1 cellular context compared by ENCODE assay signal in the genomic region with DNA sequence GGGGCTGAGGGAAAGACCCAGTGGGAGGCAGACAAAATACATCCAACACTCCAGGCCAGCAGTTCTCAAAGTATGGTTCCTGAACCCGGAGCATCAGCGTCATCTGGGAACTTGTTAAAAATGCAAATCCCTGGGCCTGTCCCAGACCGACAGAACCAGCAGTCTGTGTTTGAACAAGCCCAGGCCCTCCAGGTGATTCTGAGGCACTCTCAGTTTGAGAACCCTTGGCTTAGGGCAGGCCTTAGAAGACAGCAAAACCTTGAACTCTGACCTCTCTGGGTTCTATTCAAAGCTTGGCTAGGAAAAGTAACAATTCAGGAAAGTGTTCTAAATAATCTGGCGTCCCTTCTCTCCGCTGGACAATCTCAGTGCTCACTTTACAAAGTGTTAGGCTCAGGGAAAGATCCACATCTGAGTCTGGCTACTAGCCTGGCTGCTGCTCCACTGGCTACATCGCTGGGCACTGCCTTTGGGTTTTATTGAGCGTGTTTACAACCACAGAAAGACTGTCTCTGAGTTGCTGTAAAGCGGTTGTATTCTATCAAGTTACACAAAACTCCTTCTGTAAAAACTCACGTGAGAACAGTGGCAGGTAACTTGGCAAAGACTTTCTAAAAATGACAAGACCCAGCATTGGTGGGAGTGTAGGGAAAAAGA.
TF ChIP-seq lines count a peak whose summit lies in the region.

No MANE protein-coding gene starts in this region.

TF ChIP-seq in WTC11, 78 proteins besides CTCF, POLR2A, EP300 and RAD21 (continued from another document):
- TF ChIP-seq, protein P1, sequence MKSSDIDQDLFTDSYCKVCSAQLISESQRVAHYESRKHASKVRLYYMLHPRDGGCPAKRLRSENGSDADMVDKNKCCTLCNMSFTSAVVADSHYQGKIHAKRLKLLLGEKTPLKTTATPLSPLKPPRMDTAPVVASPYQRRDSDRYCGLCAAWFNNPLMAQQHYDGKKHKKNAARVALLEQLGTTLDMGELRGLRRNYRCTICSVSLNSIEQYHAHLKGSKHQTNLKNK (CRISPR knock-in tag; IDR thresholded peaks at IDR 0.05), result no peak
- TF ChIP-seq ESRRA (CRISPR knock-in tag; IDR thresholded peaks at IDR 0.05; ENCODE audit: borderline replicate concordance), result no peak
- TF ChIP-seq CREM (CRISPR knock-in tag; IDR thresholded peaks at IDR 0.05), result no peak
- TF ChIP-seq, protein P2, sequence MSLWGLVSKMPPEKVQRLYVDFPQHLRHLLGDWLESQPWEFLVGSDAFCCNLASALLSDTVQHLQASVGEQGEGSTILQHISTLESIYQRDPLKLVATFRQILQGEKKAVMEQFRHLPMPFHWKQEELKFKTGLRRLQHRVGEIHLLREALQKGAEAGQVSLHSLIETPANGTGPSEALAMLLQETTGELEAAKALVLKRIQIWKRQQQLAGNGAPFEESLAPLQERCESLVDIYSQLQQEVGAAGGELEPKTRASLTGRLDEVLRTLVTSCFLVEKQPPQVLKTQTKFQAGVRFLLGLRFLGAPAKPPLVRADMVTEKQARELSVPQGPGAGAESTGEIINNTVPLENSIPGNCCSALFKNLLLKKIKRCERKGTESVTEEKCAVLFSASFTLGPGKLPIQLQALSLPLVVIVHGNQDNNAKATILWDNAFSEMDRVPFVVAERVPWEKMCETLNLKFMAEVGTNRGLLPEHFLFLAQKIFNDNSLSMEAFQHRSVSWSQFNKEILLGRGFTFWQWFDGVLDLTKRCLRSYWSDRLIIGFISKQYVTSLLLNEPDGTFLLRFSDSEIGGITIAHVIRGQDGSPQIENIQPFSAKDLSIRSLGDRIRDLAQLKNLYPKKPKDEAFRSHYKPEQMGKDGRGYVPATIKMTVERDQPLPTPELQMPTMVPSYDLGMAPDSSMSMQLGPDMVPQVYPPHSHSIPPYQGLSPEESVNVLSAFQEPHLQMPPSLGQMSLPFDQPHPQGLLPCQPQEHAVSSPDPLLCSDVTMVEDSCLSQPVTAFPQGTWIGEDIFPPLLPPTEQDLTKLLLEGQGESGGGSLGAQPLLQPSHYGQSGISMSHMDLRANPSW (CRISPR knock-in tag; conservative IDR thresholded peaks at IDR 0.05; ENCODE audit: low read depth), result no peak
- TF ChIP-seq, protein P3, sequence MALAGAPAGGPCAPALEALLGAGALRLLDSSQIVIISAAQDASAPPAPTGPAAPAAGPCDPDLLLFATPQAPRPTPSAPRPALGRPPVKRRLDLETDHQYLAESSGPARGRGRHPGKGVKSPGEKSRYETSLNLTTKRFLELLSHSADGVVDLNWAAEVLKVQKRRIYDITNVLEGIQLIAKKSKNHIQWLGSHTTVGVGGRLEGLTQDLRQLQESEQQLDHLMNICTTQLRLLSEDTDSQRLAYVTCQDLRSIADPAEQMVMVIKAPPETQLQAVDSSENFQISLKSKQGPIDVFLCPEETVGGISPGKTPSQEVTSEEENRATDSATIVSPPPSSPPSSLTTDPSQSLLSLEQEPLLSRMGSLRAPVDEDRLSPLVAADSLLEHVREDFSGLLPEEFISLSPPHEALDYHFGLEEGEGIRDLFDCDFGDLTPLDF (CRISPR knock-in tag; IDR thresholded peaks at IDR 0.05), result no peak
- TF ChIP-seq, protein P4, sequence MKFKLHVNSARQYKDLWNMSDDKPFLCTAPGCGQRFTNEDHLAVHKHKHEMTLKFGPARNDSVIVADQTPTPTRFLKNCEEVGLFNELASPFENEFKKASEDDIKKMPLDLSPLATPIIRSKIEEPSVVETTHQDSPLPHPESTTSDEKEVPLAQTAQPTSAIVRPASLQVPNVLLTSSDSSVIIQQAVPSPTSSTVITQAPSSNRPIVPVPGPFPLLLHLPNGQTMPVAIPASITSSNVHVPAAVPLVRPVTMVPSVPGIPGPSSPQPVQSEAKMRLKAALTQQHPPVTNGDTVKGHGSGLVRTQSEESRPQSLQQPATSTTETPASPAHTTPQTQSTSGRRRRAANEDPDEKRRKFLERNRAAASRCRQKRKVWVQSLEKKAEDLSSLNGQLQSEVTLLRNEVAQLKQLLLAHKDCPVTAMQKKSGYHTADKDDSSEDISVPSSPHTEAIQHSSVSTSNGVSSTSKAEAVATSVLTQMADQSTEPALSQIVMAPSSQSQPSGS (CRISPR knock-in tag; IDR thresholded peaks at IDR 0.05; ENCODE audit: borderline replicate concordance, low read depth), result no peak
